ENCODE assay signal across 1 cellular context in genomic region chr20:45415822-45416637, GRCh38.
TF ChIP-seq lines count a peak whose summit lies in the region.

Gene PIGT, plus strand, starts transcription at chr20:45416141. Its CDS starts 16 bp downstream, at chr20:45416157.

TF ChIP-seq in WTC11, 78 proteins besides CTCF, POLR2A, EP300 and RAD21 (continued from another document and continues in another):
- TF ChIP-seq ARID4B (CRISPR knock-in tag; IDR thresholded peaks at IDR 0.05; ENCODE audit: borderline replicate concordance) (peak; percentile 88; the same call in 1 of the 2 replicates), TP53 (CRISPR knock-in tag; IDR thresholded peaks at IDR 0.05) (no peak), RELA (CRISPR knock-in tag; IDR thresholded peaks at IDR 0.05; ENCODE audit: borderline replicate concordance) (no peak), ZNF281 (CRISPR knock-in tag; IDR thresholded peaks at IDR 0.05) (no peak), ZNF263 (CRISPR knock-in tag; IDR thresholded peaks at IDR 0.05; ENCODE audit: low read depth) (no peak), HMGXB4 (CRISPR knock-in tag; IDR thresholded peaks at IDR 0.05) (peak; percentile 69; the same call in 1 of the 2 replicates), GABPB1 (CRISPR knock-in tag; IDR thresholded peaks at IDR 0.05) (peak; percentile 78), ZNF396 (CRISPR knock-in tag; IDR thresholded peaks at IDR 0.05; ENCODE audit: borderline replicate concordance) (no peak), NFYB (CRISPR knock-in tag; conservative IDR thresholded peaks at IDR 0.05; ENCODE audit: low read depth) (peak; percentile 87), ZNF423 (CRISPR knock-in tag; IDR thresholded peaks at IDR 0.05) (no peak), NR2C2 (CRISPR knock-in tag; IDR thresholded peaks at IDR 0.05) (no peak), CREB1 (CRISPR knock-in tag; IDR thresholded peaks at IDR 0.05) (no peak), PRDM15 (CRISPR knock-in tag; IDR thresholded peaks at IDR 0.05) (no peak), E2F1 (CRISPR knock-in tag; IDR thresholded peaks at IDR 0.05) (no peak), JUN (CRISPR knock-in tag; IDR thresholded peaks at IDR 0.05) (0 out of 2 replicates have a peak, but pooled peaks have one; percentile 33), ZNF671 (CRISPR knock-in tag; IDR thresholded peaks at IDR 0.05) (no peak), PRRX2 (CRISPR knock-in tag; IDR thresholded peaks at IDR 0.05) (no peak), STAT6 (CRISPR knock-in tag; conservative IDR thresholded peaks at IDR 0.05; ENCODE audit: low read depth) (no peak), FOXP4 (CRISPR knock-in tag; IDR thresholded peaks at IDR 0.05) (peak; percentile 44; the same call in 1 of the 2 replicates), SOX15 (CRISPR knock-in tag; IDR thresholded peaks at IDR 0.05) (no peak), ZNF512 (CRISPR knock-in tag; IDR thresholded peaks at IDR 0.05; ENCODE audit: borderline replicate concordance) (no peak), ZNF317 (CRISPR knock-in tag; IDR thresholded peaks at IDR 0.05; ENCODE audit: borderline replicate concordance, low read depth) (no peak), ESRRA (CRISPR knock-in tag; IDR thresholded peaks at IDR 0.05; ENCODE audit: borderline replicate concordance) (no peak), OVOL2 (CRISPR knock-in tag; IDR thresholded peaks at IDR 0.05; ENCODE audit: borderline replicate concordance) (no peak), ZNF532 (CRISPR knock-in tag; IDR thresholded peaks at IDR 0.05; ENCODE audit: borderline replicate concordance) (no peak), CBFB (CRISPR knock-in tag; IDR thresholded peaks at IDR 0.05; ENCODE audit: low read depth) (no peak)
